ENCODE assay signal across 9 cellular contexts in genomic region chr17:61618950-61619349, GRCh38. TPM values are rescaled to one million over a fixed set of nuclear protein-coding genes. Genes with fewer than 3 reads are reported as not detected.
"Had no signal": no experiment of that assay in that cellular context is flagged by ENCODE, and none has a peak within 500 bp of the region (broad histone marks: within the 10 kb centered on the region; RNA-seq: fewer than 3 reads in every experiment).

No MANE protein-coding gene starts in this region.

- ATAC-seq: GM23338, HepG2 had no signal

- H3K27ac Mint-ChIP-seq: GM23338, IgD-negative memory B cell had no signal

- H3K4me3 ChIP-seq: GM23338 had no signal

- FAIRE-seq: H1, HepG2 had no signal

- DNase-seq: H7, KBM-7 had no signal

- H3K9ac ChIP-seq: KMS-11 had no signal

- H2AFZ ChIP-seq: GM23338 had no signal

- H3K4me3 Mint-ChIP-seq: GM23338 had no signal

- H3K27ac ChIP-seq: HL-60, KMS-11 had no signal

- H3K4me2 ChIP-seq: GM23338, KMS-11 had no signal

- H3K36me3 Mint-ChIP-seq: IgD-negative memory B cell had no signal

RNA-seq across cellular contexts. Expression of gene NACA2, which starts 27.9 kb away (rescaled TPM):
- total RNA-seq: GM23338, H1, H7, HepG2, HT1080 had no signal
- polyA plus RNA-seq: H1, IgD-negative memory B cell had no signal
